In genomic region chr12:95085612-95086011, GRCh38 we compare ENCODE assay signal across 27 cellular contexts. TPM values are rescaled to one million over a fixed set of nuclear protein-coding genes. Genes with fewer than 3 reads are reported as not detected.
DNase-seq lines count a peak whose midpoint lies in the region; ATAC-seq, FAIRE-seq and TF ChIP-seq lines count a peak whose summit lies in the region.
"Had no signal": no experiment of that assay in that cellular context is flagged by ENCODE, and none has a peak within 500 bp of the region (broad histone marks: within the 10 kb centered on the region; RNA-seq: fewer than 3 reads in every experiment).

No MANE protein-coding gene starts in this region.

- H3K36me3 Mint-ChIP-seq in nephron (ENCODE audit: low read depth) = peaks cover 29% of the 10 kb centered on the region

- no peaks in the 10 kb centered on the region for H3K27me3 Mint-ChIP-seq in nephron (ENCODE audit: low read depth)
- H3K27me3 Mint-ChIP-seq: dendritic cell treated with granulocyte-macrophage colony-stimulating factor and Interleukin-4, amounts not matched to agents 40 ng/mL and 50 ng/mL, for 4 days had no signal

- TF ChIP-seq POLR2A in A549 (IDR thresholded peaks at IDR 0.05; ENCODE audit: low read length) = no peak

- H3K36me3 ChIP-seq in HEK293 (ENCODE audit: control insufficient read depth in 2 of 2, insufficient read depth in 1 of 2, low read length in 2 of 2) = no peaks in the 10 kb centered on the region
- H3K36me3 ChIP-seq: tibial nerve had no signal

- CTCF ChIA-PET in A549 (lab: Yijun Ruan, JAX) (interaction anchor here (1.8 to 2.7 kb wide), 2 partner anchors 12 to 14 kb away, joined by 4 to 16 read pairs; partner anchors contain the start of gene NR2C1), HEK293 (lab: Yijun Ruan, JAX) (interaction anchor here (0.6 to 3.0 kb wide), 3 partner anchors 9 to 488 kb away, joined by 3 to 28 read pairs (median 5); partner anchors contain the start of gene NR2C1)

- no peak for TF ChIP-seq RAD21 in A549 (conservative IDR thresholded peaks at IDR 0.05 in 1 of 2, IDR thresholded peaks at IDR 0.05 in 1 of 2)

- no peak overlapping the region for H3K27ac ChIP-seq in A549
- H3K27ac ChIP-seq in HEK293 (ENCODE audit: extremely low read depth, low read depth, low read length) = no peak overlapping the region

- FAIRE-seq in A549 (lab: Jason Lieb, UNC) (no peak), colon (lab: Jason Lieb, UNC) (peak; percentile 10)
- FAIRE-seq: frontal cortex, K562, small intestine had no signal

- H3K4me2 ChIP-seq in A549 = no peak overlapping the region

- H3K4me1 ChIP-seq in A549 (peaks cover 27% of the 10 kb centered on the region), HEK293 (ENCODE audit: control insufficient read depth, insufficient read depth, low read length) (peaks cover 15% of the 10 kb centered on the region)

- TF ChIP-seq EP300 in A549 (IDR thresholded peaks at IDR 0.05) = no peak

- no peak overlapping the region for H3K4me3 Mint-ChIP-seq in nephron
- H3K4me3 Mint-ChIP-seq: activated T-helper 1 cell treated with anti-CD3 and anti-CD28 coated beads, Interleukin-12 subunit alpha, Interleukin-12 subunit beta, Interleukin-2, Interleukin-4 antibody, amounts not matched to agents 30 ng/mL and 10 ng/mL and 1 ng/mL, durations not matched to agents 14 hours and 24 hours and 36 hours; dendritic cell treated with granulocyte-macrophage colony-stimulating factor and Interleukin-4, amounts not matched to agents 40 ng/mL and 50 ng/mL, for 4 days; H9 had no signal

- H3K4me3 ChIP-seq in A549 = no peak overlapping the region
- H3K4me3 ChIP-seq in HEK293 (ENCODE audit: low read depth, low read length) = no peak overlapping the region
- H3K4me3 ChIP-seq: esophagus muscularis mucosa, K562, tibial nerve had no signal

- H3K27ac Mint-ChIP-seq in nephron = peak overlapping the region in 2 of 3 experiments; percentile 59 to 94
- H3K27ac Mint-ChIP-seq: activated T-helper 1 cell treated with anti-CD3 and anti-CD28 coated beads, Interleukin-12 subunit alpha, Interleukin-12 subunit beta, Interleukin-2, Interleukin-4 antibody, amounts not matched to agents 30 ng/mL and 10 ng/mL and 1 ng/mL, durations not matched to agents 14 hours and 24 hours and 36 hours; dendritic cell treated with granulocyte-macrophage colony-stimulating factor and Interleukin-4, amounts not matched to agents 40 ng/mL and 50 ng/mL, for 4 days; H9 had no signal

- POLR2A ChIA-PET in A549 (lab: Yijun Ruan, JAX) = no interaction called here
- POLR2A ChIA-PET in HEK293 (lab: Yijun Ruan, JAX) = interaction anchor here (0.7 to 2.1 kb wide), 4 partner anchors 12 to 388 kb away, joined by 3 to 12 read pairs (median 5); partner anchors contain the start of genes METAP2 and NR2C1

- no peak for ATAC-seq in A549
- ATAC-seq: K562, SK-N-SH treated with all-trans-retinoic acid at 6 μM for 48 hours had no signal

- H3K9me3 Mint-ChIP-seq in nephron = no peaks in the 10 kb centered on the region
- H3K9me3 Mint-ChIP-seq: activated T-helper 1 cell treated with anti-CD3 and anti-CD28 coated beads, Interleukin-12 subunit alpha, Interleukin-12 subunit beta, Interleukin-2, Interleukin-4 antibody, amounts not matched to agents 30 ng/mL and 10 ng/mL and 1 ng/mL, durations not matched to agents 14 hours and 24 hours and 36 hours; dendritic cell treated with granulocyte-macrophage colony-stimulating factor and Interleukin-4, amounts not matched to agents 40 ng/mL and 50 ng/mL, for 4 days; H9 had no signal

- no peaks in the 10 kb centered on the region for H3K9me3 ChIP-seq in A549
- H3K9me3 ChIP-seq in HEK293 (ENCODE audit: control insufficient read depth, insufficient read depth, low read depth, low read length) = no peaks in the 10 kb centered on the region
- H3K9me3 ChIP-seq: esophagus muscularis mucosa, tibial nerve had no signal

- TF ChIP-seq CTCF in A549 (IDR thresholded peaks at IDR 0.05) (no peak), HEK293 (tag by site-specific recombination; IDR thresholded peaks at IDR 0.05) (no peak), nephron (IDR thresholded peaks at IDR 0.05; ENCODE audit: unreplicated experiment in 3 of 3) (no peak)

- peaks cover 41% of the 10 kb centered on the region for H3K4me1 Mint-ChIP-seq in nephron

- DNase-seq in A549 (ENCODE audit: low read depth in 1 of 2, low spot score in 1 of 2) (no peak), dedifferentiated amniotic fluid mesenchymal stem cell (ENCODE audit: extremely low spot score) (no peak), NCI-H146 (lab: John Stamatoyannopoulos, UW) (no peak), activated gamma-delta T cell treated with Interleukin-2 at 50 U/mL for 16 hours (no peak)
- DNase-seq: activated naive CD4-positive, alpha-beta T cell treated with anti-CD3 and anti-CD28 coated beads, Interleukin-2, amount 50 U/mL, for 16 hours; aorta; C1 segment of cervical spinal cord; DND-41; H9; left cardiac atrium; mesendoderm; MM.1S; NCI-H1417 treated with DMSO at 0.1 percent for 48 hours; NCI-H2081 treated with DMSO at 0.1 percent for 48 hours; NCI-H446; NCI-H82; small intestine had no signal

TF ChIP-seq in A549, 52 proteins besides CTCF, POLR2A, EP300 and RAD21:
- peak; percentile 24; the same call in 1 of the 2 replicates for TF ChIP-seq GATA3 (IDR thresholded peaks at IDR 0.05; ENCODE audit: borderline replicate concordance)
- TF ChIP-seq ZFP36 (IDR thresholded peaks at IDR 0.05; ENCODE audit: borderline replicate concordance, partially characterized antibody) = no peak

TF ChIP-seq in HEK293, 187 proteins besides CTCF, POLR2A, EP300 and RAD21:
- TF ChIP-seq OSR2 (tag by site-specific recombination; IDR thresholded peaks at IDR 0.05) (peak; percentile 70; the same call in 1 of the 2 replicates), ZNF843 (tag by site-specific recombination; IDR thresholded peaks at IDR 0.05) (peak; percentile 44; the same call in 1 of the 2 replicates), ZNF560 (tag by site-specific recombination; IDR thresholded peaks at IDR 0.05; ENCODE audit: borderline replicate concordance) (no peak), PRDM6 (tag by site-specific recombination; IDR thresholded peaks at IDR 0.05) (peak; percentile 91), FEZF1 (tag by site-specific recombination; IDR thresholded peaks at IDR 0.05) (peak; percentile 39), ZNF18 (tag by site-specific recombination; IDR thresholded peaks at IDR 0.05) (0 out of 2 replicates have a peak, but pooled peaks have one; percentile 12), BCL6B (tag by site-specific recombination; IDR thresholded peaks at IDR 0.05) (peak; percentile 63), GLIS1 (tag by site-specific recombination; IDR thresholded peaks at IDR 0.05) (peak; percentile 21; the same call in 1 of the 2 replicates), KLF1 (tag by site-specific recombination; IDR thresholded peaks at IDR 0.05) (no peak), TCF7L2 (IDR thresholded peaks at IDR 0.05; ENCODE audit: borderline replicate concordance, low read depth, low read length) (peak; percentile 91)

RNA-seq across cellular contexts. Expression of gene NR2C1, which starts 12.2 kb away (rescaled TPM):
- 50.9 and 55.2 TPM in 2 replicates for polyA plus RNA-seq in A549 (2011; rRNA removed)
- polyA plus RNA-seq in A549 (2012; cell fraction: cytosol; rRNA removed) = 9.7 and 10.5 TPM in 2 replicates
- polyA plus RNA-seq in A549 (2012; cell fraction: nucleus; rRNA removed) = 25.5 and 35.0 TPM in 2 replicates
- polyA plus RNA-seq in A549 (2017; fragmentation: RNase III; extraction: RNeasy Plus Mini Kit Qiagen cat#74134 plus additional on column Dnase treatment) = 24.0 to 27.7 TPM (median 24.7 TPM) in 3 replicates
- polyA minus RNA-seq in A549 (2011; rRNA and poly(A)+ RNA removed) = 19.6 and 21.6 TPM in 2 replicates
